In the genomic region with DNA sequence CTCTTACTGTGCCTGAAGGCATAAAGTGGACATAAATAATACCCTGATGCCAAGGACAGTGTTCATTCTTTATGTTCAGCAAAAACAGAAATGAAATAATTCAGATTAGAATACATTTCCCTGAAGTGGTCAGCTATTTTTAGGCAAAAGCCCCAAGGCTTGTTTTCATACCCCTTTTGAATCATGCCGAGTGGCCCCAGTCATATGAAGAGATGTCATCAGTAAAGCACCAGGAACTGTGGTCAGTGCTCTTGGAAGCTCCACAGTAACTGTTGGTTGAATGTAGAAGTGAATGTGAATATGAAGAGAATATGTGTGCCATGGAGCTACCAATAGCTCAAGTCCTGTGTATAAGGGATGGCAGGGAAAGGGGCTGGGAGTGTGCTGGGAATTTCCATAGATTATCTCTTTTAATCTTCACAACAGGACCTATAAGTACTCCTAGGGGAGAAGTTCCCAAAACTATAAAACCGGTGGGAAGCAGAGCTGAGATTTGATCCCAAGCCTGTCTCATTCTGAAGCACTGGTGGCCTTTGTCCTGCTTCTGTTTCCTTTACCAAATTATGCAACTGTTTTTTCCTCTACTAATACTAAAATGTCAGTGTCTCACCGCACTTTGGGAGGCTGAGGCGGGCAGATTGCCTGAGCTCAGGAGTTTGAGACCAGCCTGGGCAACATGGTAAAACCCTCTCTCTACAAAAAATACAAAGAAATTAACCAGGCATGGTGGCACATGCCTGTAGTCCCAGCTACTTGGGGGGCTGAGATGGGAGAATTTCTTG, we compare ENCODE assay signal across 10 cellular contexts. TPM values are rescaled to one million over a fixed set of nuclear protein-coding genes. Genes with fewer than 3 reads are reported as not detected.
A peak's percentile ranks its signal among the peaks of the same experiment; 100 is the strongest.
DNase-seq lines count a peak whose midpoint lies in the region; ATAC-seq and TF ChIP-seq lines count a peak whose summit lies in the region.
"Had no signal": no experiment of that assay in that cellular context is flagged by ENCODE, and none has a peak within 500 bp of the region (broad histone marks: within the 10 kb centered on the region; RNA-seq: fewer than 3 reads in every experiment).

No MANE protein-coding gene starts in this region.

- H3K79me2 ChIP-seq in hepatocyte = peaks cover 67% of the 10 kb centered on the region

- peaks cover 51% of the 10 kb centered on the region for H3K4me1 ChIP-seq in hepatocyte (ENCODE audit: insufficient read depth)

- no peak overlapping the region for H2AFZ ChIP-seq in hepatocyte

- no peaks in the 10 kb centered on the region for H4K20me1 ChIP-seq in hepatocyte (ENCODE audit: insufficient read depth, poor library complexity, severe bottlenecking)

- H3K36me3 ChIP-seq in hepatocyte (replicated peaks; ENCODE audit: insufficient read depth, low read depth) = no peaks in the 10 kb centered on the region
- peaks cover 4% of the 10 kb centered on the region; the same call in 1 of the 2 replicates for H3K36me3 ChIP-seq in WERI-Rb-1

- ATAC-seq in GM19452 (IDR thresholded peaks at IDR 0.05; ENCODE audit: unreplicated experiment) (peak; percentile 35), HG03558 (IDR thresholded peaks at IDR 0.05; ENCODE audit: extremely low read depth, unreplicated experiment) (peak; percentile 28)
- ATAC-seq: left cardiac atrium had no signal

- H3K27ac ChIP-seq in hepatocyte = peak overlapping the region; percentile 78
- H3K27ac ChIP-seq in WERI-Rb-1 = no peak overlapping the region

- DNase-seq in AG10803 (ENCODE audit: low read depth) = peak; percentile 50
- no peak for DNase-seq in hepatocyte (ENCODE audit: low spot score)
- DNase-seq in cerebellar nuclear complex (lab: John Stamatoyannopoulos, UW) = no peak
- DNase-seq in GOT3 (lab: John Stamatoyannopoulos, UW) = no peak
- DNase-seq in WERI-Rb-1 = no peak
- DNase-seq in SKM-1 treated with dmso at 0.1 percent for 144 hours (lab: John Stamatoyannopoulos, UW; ENCODE audit: unreplicated experiment) = no peak
- DNase-seq: left cardiac atrium, RPMI8226 had no signal

- no peaks in the 10 kb centered on the region for H3K27me3 ChIP-seq in hepatocyte
- no peaks in the 10 kb centered on the region for H3K27me3 ChIP-seq in WERI-Rb-1 (ENCODE audit: insufficient read depth, low read depth, severe bottlenecking)

- H3K9me2 ChIP-seq in hepatocyte (replicated peaks; ENCODE audit: insufficient read depth) = no peaks in the 10 kb centered on the region

- no peak overlapping the region for H3K4me3 ChIP-seq in AG10803 (ENCODE audit: low read length)
- no peak overlapping the region for H3K4me3 ChIP-seq in hepatocyte
- no peak overlapping the region for H3K4me3 ChIP-seq in WERI-Rb-1 (ENCODE audit: low read depth, low read length)

- WGBS in hepatocyte (ENCODE audit: low lambda C conversion rate, missing lambda C conversion rate) = 85% methylated on average over 4 of the region's 4 CpGs

- no peaks in the 10 kb centered on the region for H3K9me3 ChIP-seq in hepatocyte (ENCODE audit: low read depth)
- H3K9me3 ChIP-seq in WERI-Rb-1 (ENCODE audit: severe bottlenecking) = no peaks in the 10 kb centered on the region

- TF ChIP-seq CTCF in AG10803 (conservative IDR thresholded peaks at IDR 0.05; ENCODE audit: low read length) (no peak), hepatocyte (IDR thresholded peaks at IDR 0.05; ENCODE audit: poor library complexity) (no peak), WERI-Rb-1 (IDR thresholded peaks at IDR 0.05; ENCODE audit: low read depth, low read length) (no peak)

- H3K4me2 ChIP-seq in hepatocyte = no peak overlapping the region

RNA-seq across cellular contexts. Expression of a gene that starts 52.6 kb away (rescaled TPM):
- total RNA-seq in hepatocyte = 53.2 and 61.0 TPM in 2 replicates
- polyA plus RNA-seq in hepatocyte = 20.8 and 23.4 TPM in 2 replicates
